In the genomic region with DNA sequence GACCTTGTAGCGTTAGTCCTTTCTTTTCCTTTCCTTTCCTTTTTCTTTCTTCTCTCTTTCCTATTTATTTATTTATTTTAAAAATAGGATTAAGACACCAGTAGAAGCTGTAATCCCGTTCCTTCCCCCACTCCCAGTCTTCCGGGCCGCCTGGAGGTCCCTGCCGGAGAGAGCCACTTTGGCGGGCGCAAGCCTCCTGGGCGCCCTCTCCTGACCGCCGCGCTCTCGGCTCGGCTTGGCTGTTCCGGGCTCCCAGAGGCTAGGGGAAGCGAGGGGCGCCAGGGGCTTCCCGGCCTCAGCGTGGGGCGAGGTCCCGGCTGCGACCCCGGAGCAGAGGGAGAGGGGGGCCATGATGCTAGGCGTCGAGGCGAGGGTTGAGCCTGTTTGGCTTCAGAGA, we compare ENCODE assay signal across 8 cellular contexts. TPM values are rescaled to one million over a fixed set of nuclear protein-coding genes. Genes with fewer than 3 reads are reported as not detected.
DNase-seq lines count a peak whose midpoint lies in the region; ATAC-seq, FAIRE-seq and TF ChIP-seq lines count a peak whose summit lies in the region.
"Had no signal": no experiment of that assay in that cellular context is flagged by ENCODE, and none has a peak within 500 bp of the region (broad histone marks: within the 10 kb centered on the region; RNA-seq: fewer than 3 reads in every experiment).

No MANE protein-coding gene starts in this region.

- peaks cover 41% of the 10 kb centered on the region for H3K4me1 Mint-ChIP-seq in WTC11

- no peaks in the 10 kb centered on the region for H3K27me3 ChIP-seq in mucosa of stomach (ENCODE audit: control insufficient read depth, insufficient read depth, low read length)

- H3K4me3 ChIP-seq in fibroblast of the aortic adventitia (ENCODE audit: low read depth, low read length) (peak overlapping the region; percentile 71), mucosa of stomach (ENCODE audit: low read length) (peak overlapping the region; percentile 73), urinary bladder (ENCODE audit: low read depth, low read length) (peak overlapping the region; percentile 47)

- peak; percentile 74 for ATAC-seq in WTC11

- peaks cover 26% of the 10 kb centered on the region for H3K4me1 ChIP-seq in mucosa of stomach (ENCODE audit: control insufficient read depth, insufficient read depth, low read length)
- H3K4me1 ChIP-seq in urinary bladder (ENCODE audit: insufficient read depth) = no peaks in the 10 kb centered on the region

- FAIRE-seq in D721Med (lab: Jason Lieb, UNC) = no peak

- no peaks in the 10 kb centered on the region for H3K9me3 ChIP-seq in mucosa of stomach (ENCODE audit: control insufficient read depth, low read length)

- TF ChIP-seq CTCF in WTC11 (IDR thresholded peaks at IDR 0.05) (no peak), fibroblast of the aortic adventitia (IDR thresholded peaks at IDR 0.05; ENCODE audit: insufficient read depth, low read length) (peak; percentile 20), D721Med (IDR thresholded peaks at IDR 0.05; ENCODE audit: insufficient read depth, missing control alignments) (no peak)

- DNase-seq in WTC11 (ENCODE audit: low spot score) (peak; percentile 62), fibroblast of the aortic adventitia (ENCODE audit: low read depth) (peak; percentile 52), D721Med (ENCODE audit: insufficient read length, low spot score) (no peak), HT-29 (ENCODE audit: low spot score) (no peak)
- DNase-seq in activated CD4-positive, alpha-beta T cell treated with anti-CD3 and anti-CD28 coated beads for 48 hours = no peak
- DNase-seq: Karpas-422 had no signal

- H3K27ac ChIP-seq in urinary bladder (ENCODE audit: low read depth) = peak overlapping the region; percentile 94

- CTCF ChIA-PET in WTC11 (lab: Charles Lee) = interaction anchor here (0.6 to 4.9 kb wide), 6 partner anchors 11 to 806 kb away, joined by 3 to 37 read pairs (median 15); a partner anchor contains a TSS

- no peaks in the 10 kb centered on the region for H3K36me3 Mint-ChIP-seq in WTC11

- 9% methylated on average over 25 of the region's 25 CpGs for WGBS in urinary bladder

- no peaks in the 10 kb centered on the region for H3K36me3 ChIP-seq in mucosa of stomach (ENCODE audit: control insufficient read depth, insufficient read depth, low read length)
- H3K36me3 ChIP-seq in urinary bladder (ENCODE audit: insufficient read depth) = no peaks in the 10 kb centered on the region

- H3K9ac ChIP-seq in mucosa of stomach (ENCODE audit: low read length) = peak overlapping the region; percentile 94

- no peak overlapping the region for H3K27ac Mint-ChIP-seq in WTC11

- H3K4me3 Mint-ChIP-seq in WTC11 = peak overlapping the region; percentile 68

- peaks cover 77% of the 10 kb centered on the region for H3K27me3 Mint-ChIP-seq in WTC11 (ENCODE audit: low read depth)

- no peaks in the 10 kb centered on the region for H3K9me3 Mint-ChIP-seq in WTC11

- POLR2A ChIA-PET in WTC11 (lab: Charles Lee) = interaction anchor here (1.3 kb wide), 1 partner anchor 131 kb away, joined by 3 read pairs; no protein-coding TSS in a partner anchor

TF ChIP-seq in WTC11, 78 proteins besides CTCF, POLR2A, EP300 and RAD21:
- TF ChIP-seq, protein P1, sequence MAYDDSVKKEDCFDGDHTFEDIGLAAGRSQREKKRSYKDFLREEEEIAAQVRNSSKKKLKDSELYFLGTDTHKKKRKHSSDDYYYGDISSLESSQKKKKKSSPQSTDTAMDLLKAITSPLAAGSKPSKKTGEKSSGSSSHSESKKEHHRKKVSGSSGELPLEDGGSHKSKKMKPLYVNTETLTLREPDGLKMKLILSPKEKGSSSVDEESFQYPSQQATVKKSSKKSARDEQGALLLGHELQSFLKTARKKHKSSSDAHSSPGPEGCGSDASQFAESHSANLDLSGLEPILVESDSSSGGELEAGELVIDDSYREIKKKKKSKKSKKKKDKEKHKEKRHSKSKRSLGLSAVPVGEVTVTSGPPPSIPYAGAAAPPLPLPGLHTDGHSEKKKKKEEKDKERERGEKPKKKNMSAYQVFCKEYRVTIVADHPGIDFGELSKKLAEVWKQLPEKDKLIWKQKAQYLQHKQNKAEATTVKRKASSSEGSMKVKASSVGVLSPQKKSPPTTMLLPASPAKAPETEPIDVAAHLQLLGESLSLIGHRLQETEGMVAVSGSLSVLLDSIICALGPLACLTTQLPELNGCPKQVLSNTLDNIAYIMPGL (CRISPR knock-in tag; IDR thresholded peaks at IDR 0.05) = 0 out of 2 replicates have a peak, but pooled peaks have one; percentile 29
- TF ChIP-seq FOXJ3 (CRISPR knock-in tag; IDR thresholded peaks at IDR 0.05; ENCODE audit: borderline replicate concordance) (no peak), ZNF396 (CRISPR knock-in tag; IDR thresholded peaks at IDR 0.05; ENCODE audit: borderline replicate concordance) (no peak), SMAD3 (CRISPR knock-in tag; IDR thresholded peaks at IDR 0.05; ENCODE audit: borderline replicate concordance) (no peak), ZNF219 (CRISPR knock-in tag; IDR thresholded peaks at IDR 0.05; ENCODE audit: borderline replicate concordance) (no peak), ETV6 (CRISPR knock-in tag; IDR thresholded peaks at IDR 0.05) (no peak), SP1 (CRISPR knock-in tag; conservative IDR thresholded peaks at IDR 0.05) (peak; percentile 14; the same call in 1 of the 2 replicates)

RNA-seq across cellular contexts. Expression of a gene that starts 10.9 kb away (rescaled TPM):
- total RNA-seq in WTC11 (2021) = 0.30 to 0.48 TPM (median 0.39 TPM) in 3 replicates
- 65.0 and 78.2 TPM in 2 replicates for total RNA-seq in fibroblast of the aortic adventitia (ENCODE audit: low replicate concordance)
- total RNA-seq in urinary bladder = 213 TPM
- 46.5 TPM for polyA plus RNA-seq in urinary bladder
- total RNA-seq in HT-29 (2014; rRNA removed; shearing (Covaris generic)) = 3.1 and 7.7 TPM in 2 replicates

Comparison
In these comparisons a context has a peak if more than half of its experiments do, and no peak if none do; other contexts are left out.
1. DNase-seq: peak in WTC11 (single experiment) and fibroblast of the aortic adventitia (single experiment); none in D721Med (single experiment), activated CD4-positive, alpha-beta T cell treated with anti-CD3 and anti-CD28 coated beads for 48 hours (single experiment) and HT-29 (single experiment).
2. Peak in every context shown above with its lines, with median percentiles within 50 percentile points of each other: H3K4me3 ChIP-seq.